Comparison of ENCODE assay signal across 12 cellular contexts in the genomic region with DNA sequence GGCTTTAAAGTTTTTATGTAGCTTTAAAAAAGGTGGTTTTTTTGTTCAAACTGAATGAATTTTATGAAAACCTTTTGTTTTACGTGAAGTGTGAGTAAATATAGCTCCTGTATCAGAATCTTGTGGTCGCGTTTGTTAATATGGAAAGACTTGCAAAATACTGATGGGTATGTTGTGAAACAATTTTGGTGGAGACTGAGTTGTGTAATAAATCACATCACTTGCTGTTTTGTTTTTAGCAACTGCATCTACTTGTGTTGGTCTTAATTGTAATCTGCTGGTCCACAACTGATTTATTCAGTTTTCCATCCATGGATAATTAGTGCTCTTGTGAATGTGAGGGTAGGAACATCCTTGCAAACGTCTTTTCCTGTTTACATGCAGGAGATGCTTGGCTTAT. TPM values are rescaled to one million over a fixed set of nuclear protein-coding genes. Genes with fewer than 3 reads are reported as not detected.
DNase-seq lines count a peak whose midpoint lies in the region; ATAC-seq and TF ChIP-seq lines count a peak whose summit lies in the region.
"Had no signal": no experiment of that assay in that cellular context is flagged by ENCODE, and none has a peak within 500 bp of the region (broad histone marks: within the 10 kb centered on the region; RNA-seq: fewer than 3 reads in every experiment).

No MANE protein-coding gene starts in this region.

- H3K4me1 ChIP-seq in IMR-90 (ENCODE audit: control insufficient read depth, insufficient read depth, low read length): peaks cover 2% of the 10 kb centered on the region; the same call in 1 of the 2 replicates
- H3K4me1 ChIP-seq in ascending aorta: peaks cover 0 to 65% of the 10 kb centered on the region in 2 donors
- peaks cover 0 to 44% of the 10 kb centered on the region in 2 donors for H3K4me1 ChIP-seq in right atrium auricular region
- peaks cover 0 to 23% (median 3%) of the 10 kb centered on the region in 4 donors for H3K4me1 ChIP-seq in stomach
- H3K4me1 ChIP-seq: BLaER1 had no signal

- H3K36me3 ChIP-seq in IMR-90 (ENCODE audit: control insufficient read depth, insufficient read depth, low read length) (no peaks in the 10 kb centered on the region), ascending aorta (no peaks in the 10 kb centered on the region), right atrium auricular region (no peaks in the 10 kb centered on the region), stomach (no peaks in the 10 kb centered on the region)
- H3K36me3 ChIP-seq: WERI-Rb-1 had no signal

- no peaks in the 10 kb centered on the region for H3K79me1 ChIP-seq in IMR-90 (ENCODE audit: low read depth in 1 of 2, low read length in 2 of 2)

- TF ChIP-seq POLR2A in IMR-90 (IDR thresholded peaks at IDR 0.05; ENCODE audit: low read depth, low read length) (no peak), stomach (IDR thresholded peaks at IDR 0.05) (no peak)

- H2BK15ac ChIP-seq in IMR-90 (ENCODE audit: low read depth, low read length): no peak overlapping the region

- no peak overlapping the region for H2BK120ac ChIP-seq in IMR-90 (ENCODE audit: low read depth, low read length)

- POLR2A ChIA-PET in IMR-90 (lab: Charles Lee; ENCODE audit: unreplicated experiment): no interaction called here

- no peak overlapping the region for H2BK5ac ChIP-seq in IMR-90 (ENCODE audit: low read depth, low read length, poor library complexity, severe bottlenecking)

- no peak for TF ChIP-seq EP300 in stomach (IDR thresholded peaks at IDR 0.05)

- no peaks in the 10 kb centered on the region for H4K20me1 ChIP-seq in IMR-90 (ENCODE audit: insufficient read depth, low read length)
- H4K20me1 ChIP-seq: BLaER1 had no signal

- no peak overlapping the region for H4K8ac ChIP-seq in IMR-90 (ENCODE audit: low read depth in 2 of 2, low read length in 2 of 2)

- no peak for ATAC-seq in IMR-90 (ENCODE audit: low read depth)
- no peak for ATAC-seq in GM21360 (IDR thresholded peaks at IDR 0.05; ENCODE audit: unreplicated experiment)
- ATAC-seq in GM19324 (IDR thresholded peaks at IDR 0.05; ENCODE audit: low FRiP score, unreplicated experiment): no peak
- no peak for ATAC-seq in HG02763 (IDR thresholded peaks at IDR 0.05; ENCODE audit: unreplicated experiment)

- H2AK5ac ChIP-seq in IMR-90 (ENCODE audit: low read depth, low read length): no peak overlapping the region

- no peak overlapping the region for H3K4me2 ChIP-seq in IMR-90 (ENCODE audit: low read depth, low read length)
- H3K4me2 ChIP-seq: BLaER1 had no signal

- TF ChIP-seq CTCF in IMR-90 (conservative IDR thresholded peaks at IDR 0.05; ENCODE audit: low read depth, low read length) (no peak), ascending aorta (IDR thresholded peaks at IDR 0.05) (no peak), right atrium auricular region (IDR thresholded peaks at IDR 0.05) (no peak), stomach (IDR thresholded peaks at IDR 0.05) (no peak)

- no peak overlapping the region for H2BK20ac ChIP-seq in IMR-90 (ENCODE audit: low read depth, low read length)

- H2AFZ ChIP-seq in IMR-90 (replicated peaks; ENCODE audit: low read length, poor library complexity): no peak overlapping the region

- in situ Hi-C loops in IMR-90 (cut with MboI; ENCODE audit: low sequenced_read_pairs): no loop called here

- DNase-seq in IMR-90 (no peak), ascending aorta (ENCODE audit: low spot score in 2 of 2) (no peak), right atrium auricular region (ENCODE audit: low spot score) (no peak), stomach (no peak), NCI-H1436 treated with DMSO at 0.1 percent for 48 hours (lab: John Stamatoyannopoulos, UW) (no peak)
- DNase-seq: activated naive CD4-positive, alpha-beta T cell treated with anti-CD3 and anti-CD28 coated beads, Interleukin-2, amount 50 U/mL, for 16 hours; WERI-Rb-1 had no signal

- no peak overlapping the region for H3K18ac ChIP-seq in IMR-90 (ENCODE audit: low read depth, low read length)

- WGBS in IMR-90 (ENCODE audit: extremely low coverage in 2 of 2, insufficient read length in 1 of 2), 2 experiments: 83% methylated on average over 2 of the region's 4 CpGs; no CpG with 5 or more reads in 1 of the 2 experiments
- WGBS in stomach, 5 donors: 54 to 57% (median 55%) methylated on average over 4 of the region's 4 CpGs

- no peak overlapping the region for H3K4ac ChIP-seq in IMR-90 (ENCODE audit: low read depth, low read length)

- H3K9ac ChIP-seq in IMR-90 (ENCODE audit: low read depth, low read length): no peak overlapping the region
- H3K9ac ChIP-seq: BLaER1 had no signal

- intact Hi-C loops in IMR-90 (cut with micrococcal nuclease): no loop called here
- intact Hi-C loops in ascending aorta (cut with DNase I): no loop called here
- intact Hi-C loops in stomach (cut with DNase I; ENCODE audit: low total_unique reads): no loop called here

- no peak overlapping the region for H4K5ac ChIP-seq in IMR-90 (ENCODE audit: low read depth, low read length)

- no peak overlapping the region for H3K27ac ChIP-seq in IMR-90 (ENCODE audit: insufficient read depth, low read length)
- H3K27ac ChIP-seq in ascending aorta: peak overlapping the region; percentile 43 to 56
- H3K27ac ChIP-seq in right atrium auricular region: peak overlapping the region; percentile 6 to 52
- H3K27ac ChIP-seq in stomach: peak overlapping the region in 4 of 5 donors; percentile 21 to 68 (median 48)
- H3K27ac ChIP-seq: BLaER1, SK-N-MC, WERI-Rb-1 had no signal

- H3K9me1 ChIP-seq in IMR-90 (ENCODE audit: insufficient read depth, low read length): no peaks in the 10 kb centered on the region

- H3K27me3 ChIP-seq in IMR-90 (ENCODE audit: control insufficient read depth, insufficient read depth, low read length): no peaks in the 10 kb centered on the region
- H3K27me3 ChIP-seq in ascending aorta: no peaks in the 10 kb centered on the region
- no peaks in the 10 kb centered on the region for H3K27me3 ChIP-seq in right atrium auricular region
- no peaks in the 10 kb centered on the region for H3K27me3 ChIP-seq in stomach
- H3K27me3 ChIP-seq: BLaER1 had no signal

- TF ChIP-seq RAD21 in IMR-90 (IDR thresholded peaks at IDR 0.05; ENCODE audit: low read length): no peak

- no peak overlapping the region for H3K56ac ChIP-seq in IMR-90 (ENCODE audit: extremely low read depth, insufficient read depth, low read length)

- H3K4me3 ChIP-seq in IMR-90 (ENCODE audit: insufficient read depth, low read depth, low read length) (no peak overlapping the region), ascending aorta (peak overlapping the region; percentile 16 to 34), right atrium auricular region (no peak overlapping the region), stomach (no peak overlapping the region)
- H3K4me3 ChIP-seq: BLaER1, SK-N-MC had no signal

- no peak overlapping the region for H3K14ac ChIP-seq in IMR-90 (replicated peaks; ENCODE audit: low read depth, low read length)

- dilution Hi-C loops in IMR-90 (cut with HindIII; ENCODE audit: low sequenced_read_pairs, unreplicated experiment): no loop called here

- H3K9me3 ChIP-seq in IMR-90 (ENCODE audit: control insufficient read depth, insufficient read depth, low read length) (no peaks in the 10 kb centered on the region), ascending aorta (peaks cover 0 to 3% of the 10 kb centered on the region in 2 donors), right atrium auricular region (no peaks in the 10 kb centered on the region), stomach (no peaks in the 10 kb centered on the region)

- H3K23ac ChIP-seq in IMR-90 (ENCODE audit: low read depth, low read length): no peak overlapping the region

- H2AK9ac ChIP-seq in IMR-90 (replicated peaks; ENCODE audit: low read depth, low read length, poor library complexity): no peak overlapping the region

- BruUV-seq in IMR-90 (replicated peaks; lab: Mats Ljungman, UMichigan): no TSS peak

- CTCF ChIA-PET in IMR-90 (lab: Yijun Ruan, JAX): no interaction called here

- no peak overlapping the region for H4K91ac ChIP-seq in IMR-90 (ENCODE audit: insufficient read depth, low read depth, low read length)

TF ChIP-seq in IMR-90, 13 proteins besides CTCF, POLR2A, EP300 and RAD21:
- TF ChIP-seq, protein P1, sequence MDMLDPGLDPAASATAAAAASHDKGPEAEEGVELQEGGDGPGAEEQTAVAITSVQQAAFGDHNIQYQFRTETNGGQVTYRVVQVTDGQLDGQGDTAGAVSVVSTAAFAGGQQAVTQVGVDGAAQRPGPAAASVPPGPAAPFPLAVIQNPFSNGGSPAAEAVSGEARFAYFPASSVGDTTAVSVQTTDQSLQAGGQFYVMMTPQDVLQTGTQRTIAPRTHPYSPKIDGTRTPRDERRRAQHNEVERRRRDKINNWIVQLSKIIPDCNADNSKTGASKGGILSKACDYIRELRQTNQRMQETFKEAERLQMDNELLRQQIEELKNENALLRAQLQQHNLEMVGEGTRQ (IDR thresholded peaks at IDR 0.05; ENCODE audit: low read depth, low read length): no peak
- TF ChIP-seq CEBPB (IDR thresholded peaks at IDR 0.05; ENCODE audit: low read depth, low read length): peak; percentile 65

RNA-seq across cellular contexts. Expression of a gene that starts 10.5 kb away (rescaled TPM):
- total RNA-seq in IMR-90 (2012; rRNA removed) (5.0 and 6.1 TPM in 2 replicates), ascending aorta (94.1 TPM), right atrium auricular region (10 to 100 TPM; 24.0 to 43.6 TPM), stomach (10 to 100 TPM; 10.4 to 57.2 (median 15.5) TPM)
- polyA plus RNA-seq in IMR-90 (2012; rRNA removed) (3.2 and 3.6 TPM in 2 replicates), stomach (1 to 10 TPM; 2.1 to 4.2 (median 3.2) TPM)
- polyA plus RNA-seq in IMR-90 (2012; cell fraction: cytosol; rRNA removed): 0.96 and 1.1 TPM in 2 replicates
- 0.74 and 1.9 TPM in 2 replicates for polyA plus RNA-seq in IMR-90 (2012; cell fraction: nucleus; rRNA removed; ENCODE audit: low replicate concordance)

Comparison
In these comparisons a context has a peak if more than half of its experiments do, and no peak if none do; other contexts are left out.
1. H3K4me3 ChIP-seq: peak in ascending aorta (2 of 2); none in IMR-90 (single experiment), right atrium auricular region (0 of 2) and stomach (0 of 4).